7 cellular contexts compared by ENCODE assay signal in genomic region chr15:99408236-99409096, GRCh38.
DNase-seq lines count a peak whose midpoint lies in the region; ATAC-seq and TF ChIP-seq lines count a peak whose summit lies in the region.

No MANE protein-coding gene starts in this region.

- peak; percentile 53 for DNase-seq in LHCN-M2 (ENCODE audit: low read depth)
- DNase-seq in cardiac fibroblast (ENCODE audit: low read depth in 2 of 2), result peak; percentile 89 to 93
- DNase-seq in upper lobe of left lung, result no peak
- DNase-seq in progenitor cell of endocrine pancreas (ENCODE audit: low spot score, unreplicated experiment), result no peak
- no peak for DNase-seq in NCI-H524 treated with DMSO at 0.1 percent for 48 hours (lab: John Stamatoyannopoulos, UW)

- H3K4me3 ChIP-seq in cardiac fibroblast (replicated peaks in 1 of 2; ENCODE audit: low read depth in 2 of 2, low read length in 2 of 2) (no peak overlapping the region), muscle layer of colon (ENCODE audit: low read depth in 1 of 2, low read length in 2 of 2) (no peak overlapping the region), upper lobe of left lung (no peak overlapping the region)

- H3K27ac Mint-ChIP-seq in progenitor cell of endocrine pancreas, result no peak overlapping the region

- H3K9me3 ChIP-seq in muscle layer of colon (ENCODE audit: low read length) (no peaks in the 10 kb centered on the region), upper lobe of left lung (no peaks in the 10 kb centered on the region)

- TF ChIP-seq CTCF in cardiac fibroblast (IDR thresholded peaks at IDR 0.05; ENCODE audit: low read depth, low read length), result no peak
- TF ChIP-seq CTCF in upper lobe of left lung (IDR thresholded peaks at IDR 0.05), result no peak
- TF ChIP-seq CTCF in progenitor cell of endocrine pancreas (IDR thresholded peaks at IDR 0.05; ENCODE audit: unreplicated experiment), result no peak

- no peak for TF ChIP-seq EP300 in upper lobe of left lung (IDR thresholded peaks at IDR 0.05)

- 54 to 57% methylated on average over 12 of the region's 12 CpGs for WGBS in upper lobe of left lung, 2 donors

- H3K4me1 ChIP-seq in muscle layer of colon (ENCODE audit: insufficient read depth, low read length), result peaks cover 21% of the 10 kb centered on the region
- H3K4me1 ChIP-seq in upper lobe of left lung, result peaks cover 16 to 21% (median 18%) of the 10 kb centered on the region in 4 donors

- no peaks in the 10 kb centered on the region for H3K27me3 ChIP-seq in muscle layer of colon (ENCODE audit: control insufficient read depth in 1 of 2, insufficient read depth in 2 of 2, low read length in 2 of 2)
- H3K27me3 ChIP-seq in upper lobe of left lung, result no peaks in the 10 kb centered on the region

- peaks cover 5% of the 10 kb centered on the region for H3K27me3 Mint-ChIP-seq in progenitor cell of endocrine pancreas

- H3K36me3 Mint-ChIP-seq in progenitor cell of endocrine pancreas (ENCODE audit: insufficient read depth), result no peaks in the 10 kb centered on the region

- H3K36me3 ChIP-seq in muscle layer of colon (ENCODE audit: insufficient read depth, low read length) (no peaks in the 10 kb centered on the region), upper lobe of left lung (no peaks in the 10 kb centered on the region)

- H3K9ac ChIP-seq in muscle layer of colon (ENCODE audit: low read length), result no peak overlapping the region

- peak overlapping the region; percentile 6 for H3K27ac ChIP-seq in muscle layer of colon (ENCODE audit: low read depth, low read length)
- peak overlapping the region; percentile 6 to 76 (median 34) for H3K27ac ChIP-seq in upper lobe of left lung

- H3K9me3 Mint-ChIP-seq in progenitor cell of endocrine pancreas (ENCODE audit: low read depth), result no peaks in the 10 kb centered on the region

- no peak for TF ChIP-seq POLR2A in upper lobe of left lung (IDR thresholded peaks at IDR 0.05)

- ATAC-seq in upper lobe of left lung (ENCODE audit: low FRiP score in 2 of 2) (peak in 1 of 2 donors; percentile 49), HG03442 (IDR thresholded peaks at IDR 0.05; ENCODE audit: unreplicated experiment) (no peak)

- no peak overlapping the region for H3K4me3 Mint-ChIP-seq in progenitor cell of endocrine pancreas (ENCODE audit: low read depth)

- no peaks in the 10 kb centered on the region for H3K4me1 Mint-ChIP-seq in progenitor cell of endocrine pancreas (ENCODE audit: low read depth)

Comparison
In these comparisons a context has a peak if more than half of its experiments do, and no peak if none do; other contexts are left out.
1. DNase-seq: peak in LHCN-M2 (single experiment) and cardiac fibroblast (2 of 2); none in upper lobe of left lung (0 of 2), progenitor cell of endocrine pancreas (single experiment) and NCI-H524 treated with DMSO at 0.1 percent for 48 hours (single experiment).